Comparison of ENCODE assay signal across 10 cellular contexts in the genomic region with DNA sequence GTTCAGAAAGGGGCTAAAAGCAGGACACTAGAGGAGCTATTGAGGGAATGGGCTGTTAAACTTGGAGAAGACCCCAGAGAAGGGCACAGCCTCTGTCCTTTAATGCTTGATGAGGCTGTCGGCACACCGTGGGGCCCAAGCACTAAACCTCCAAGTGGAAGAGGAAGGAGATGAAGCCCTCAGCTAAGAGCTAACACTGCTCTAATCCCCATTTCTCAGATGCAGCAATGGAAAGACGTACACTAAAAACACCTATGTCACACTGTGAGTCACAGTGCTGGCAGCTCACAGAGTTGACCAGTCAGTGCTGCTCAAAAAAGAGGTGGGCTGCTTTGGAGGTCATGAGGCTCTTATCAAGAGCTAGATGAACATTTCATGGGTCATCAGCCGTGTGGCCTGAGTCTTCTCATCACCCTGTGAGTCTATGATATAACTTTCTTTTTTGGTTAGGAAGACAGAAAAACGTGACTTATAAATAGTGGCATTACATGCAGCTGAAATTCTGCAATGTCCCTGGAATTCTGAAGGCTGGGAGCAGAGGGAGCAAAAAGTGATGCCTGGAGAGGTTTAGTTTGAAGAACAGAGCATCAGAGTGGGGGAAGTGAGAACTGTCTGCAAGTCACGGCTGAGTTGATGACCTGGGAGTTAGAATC. TPM values are rescaled to one million over a fixed set of nuclear protein-coding genes. Genes with fewer than 3 reads are reported as not detected.
A peak's percentile ranks its signal among the peaks of the same experiment; 100 is the strongest.
DNase-seq lines count a peak whose midpoint lies in the region; ATAC-seq and TF ChIP-seq lines count a peak whose summit lies in the region.
"Had no signal": no experiment of that assay in that cellular context is flagged by ENCODE, and none has a peak within 500 bp of the region (broad histone marks: within the 10 kb centered on the region; RNA-seq: fewer than 3 reads in every experiment).

No MANE protein-coding gene starts in this region.

- peak; percentile 64 for DNase-seq in activated CD4-positive, alpha-beta T cell treated with anti-CD3 and anti-CD28 coated beads for 36 hours
- no peak for DNase-seq in activated CD4-positive, alpha-beta T cell treated with anti-CD3 and anti-CD28 coated beads for 1 hour
- peak; percentile 43 for DNase-seq in NCI-H2196 treated with DMSO at 0.1 percent for 48 hours (lab: John Stamatoyannopoulos, UW; ENCODE audit: unreplicated experiment)
- DNase-seq in breast epithelium (ENCODE audit: low spot score in 2 of 2): no peak
- peak; percentile 46 for DNase-seq in stimulated activated naive CD8-positive, alpha-beta T cell treated with anti-CD3 and anti-CD28 coated beads, Interleukin-15, Interleukin-2, amounts not matched to agents 100 U/mL and 50 U/mL, for 24 hours
- no peak for DNase-seq in vagina (ENCODE audit: extremely low spot score in 2 of 2)
- DNase-seq in NCI-H1092 treated with DMSO at 0.1 percent for 48 hours (lab: John Stamatoyannopoulos, UW): no peak
- DNase-seq in GM03348 (ENCODE audit: low spot score): no peak
- DNase-seq: left ventricle myocardium inferior had no signal

- TF ChIP-seq CTCF in breast epithelium (IDR thresholded peaks at IDR 0.05) (no peak), vagina (IDR thresholded peaks at IDR 0.05) (no peak)

- H3K36me3 Mint-ChIP-seq in activated CD4-positive, alpha-beta T cell treated with anti-CD3 and anti-CD28 coated beads for 36 hours (ENCODE audit: low read depth): peaks cover 68% of the 10 kb centered on the region

- H3K4me3 ChIP-seq in breast epithelium (no peak overlapping the region), vagina (no peak overlapping the region)
- H3K4me3 ChIP-seq: left ventricle myocardium inferior had no signal

- peak overlapping the region; percentile 86 for H3K27ac Mint-ChIP-seq in activated CD4-positive, alpha-beta T cell treated with anti-CD3 and anti-CD28 coated beads for 36 hours

- H3K27ac ChIP-seq in breast epithelium (peak overlapping the region; percentile 65 to 76), vagina (no peak overlapping the region)
- H3K27ac ChIP-seq: left ventricle myocardium inferior had no signal

- peak; percentile 89 for ATAC-seq in activated CD4-positive, alpha-beta T cell treated with anti-CD3 and anti-CD28 coated beads for 36 hours
- ATAC-seq in stimulated activated naive CD8-positive, alpha-beta T cell treated with anti-CD3 and anti-CD28 coated beads, Interleukin-15, Interleukin-2, amounts not matched to agents 100 U/mL and 50 U/mL, for 24 hours: peak; percentile 93

- CTCF ChIA-PET in activated CD4-positive, alpha-beta T cell treated with anti-CD3 and anti-CD28 coated beads for 36 hours (lab: Charles Lee): interaction anchor here (0.6 to 6.7 kb wide), 23 partner anchors 8 to 635 kb away, joined by 3 to 95 read pairs (median 4); a partner anchor contains a TSS

- H3K4me3 Mint-ChIP-seq in activated CD4-positive, alpha-beta T cell treated with anti-CD3 and anti-CD28 coated beads for 36 hours: peak overlapping the region; percentile 5

- POLR2A ChIA-PET in activated CD4-positive, alpha-beta T cell treated with anti-CD3 and anti-CD28 coated beads for 36 hours (lab: Charles Lee): interaction anchor here (0.6 to 1.2 kb wide), 10 partner anchors 8 to 406 kb away, joined by 3 to 8 read pairs (median 4); no protein-coding TSS in a partner anchor

- no peak for TF ChIP-seq POLR2A in breast epithelium (IDR thresholded peaks at IDR 0.05)
- TF ChIP-seq POLR2A in vagina (IDR thresholded peaks at IDR 0.05): no peak

- H3K27me3 Mint-ChIP-seq in activated CD4-positive, alpha-beta T cell treated with anti-CD3 and anti-CD28 coated beads for 36 hours: no peaks in the 10 kb centered on the region

- no peaks in the 10 kb centered on the region for H3K27me3 ChIP-seq in breast epithelium
- no peaks in the 10 kb centered on the region for H3K27me3 ChIP-seq in vagina

- H3K9me3 ChIP-seq in breast epithelium (no peaks in the 10 kb centered on the region), vagina (no peaks in the 10 kb centered on the region)
- H3K9me3 ChIP-seq: left ventricle myocardium inferior had no signal

- peaks cover 68% of the 10 kb centered on the region for H3K4me1 Mint-ChIP-seq in activated CD4-positive, alpha-beta T cell treated with anti-CD3 and anti-CD28 coated beads for 36 hours

- H3K9me3 Mint-ChIP-seq in activated CD4-positive, alpha-beta T cell treated with anti-CD3 and anti-CD28 coated beads for 36 hours (ENCODE audit: low read depth): no peaks in the 10 kb centered on the region

- intact Hi-C loops in activated CD4-positive, alpha-beta T cell treated with anti-CD3 and anti-CD28 coated beads for 36 hours (cut with DNase I, micrococcal nuclease): loop anchor here (1.0 to 10.0 kb wide), 5 partner anchors 20 to 514 kb away; no protein-coding TSS in a partner anchor
- intact Hi-C loops in breast epithelium (cut with DNase I; ENCODE audit: low total_unique reads) (no loop called here), vagina (cut with DNase I) (loop anchor here (5.0 kb wide), 1 partner anchor 172 kb away; no protein-coding TSS in a partner anchor)

- H3K36me3 ChIP-seq in breast epithelium (no peaks in the 10 kb centered on the region), vagina (no peaks in the 10 kb centered on the region)
- H3K36me3 ChIP-seq: left ventricle myocardium inferior had no signal

- peaks cover 4 to 19% of the 10 kb centered on the region in 2 donors for H3K4me1 ChIP-seq in breast epithelium
- H3K4me1 ChIP-seq in vagina: no peaks in the 10 kb centered on the region
- H3K4me1 ChIP-seq: left ventricle myocardium inferior had no signal

RNA-seq across cellular contexts. Expression of a gene that starts 21.5 kb away (rescaled TPM):
- total RNA-seq in activated CD4-positive, alpha-beta T cell treated with anti-CD3 and anti-CD28 coated beads for 36 hours: 10 to 100 TPM; 42.3 to 48.2 TPM
- total RNA-seq in breast epithelium (1 to 10 TPM; 2.6 to 9.8 (median 4.7) TPM), vagina (4.2 TPM)
- total RNA-seq: LHCN-M2 had no signal

Comparison
In these comparisons a context has a peak if more than half of its experiments do, and no peak if none do; other contexts are left out.
1. DNase-seq: peak in activated CD4-positive, alpha-beta T cell treated with anti-CD3 and anti-CD28 coated beads for 36 hours (single experiment), NCI-H2196 treated with DMSO at 0.1 percent for 48 hours (single experiment) and stimulated activated naive CD8-positive, alpha-beta T cell treated with anti-CD3 and anti-CD28 coated beads, Interleukin-15, Interleukin-2, amounts not matched to agents 100 U/mL and 50 U/mL, for 24 hours (single experiment); none in activated CD4-positive, alpha-beta T cell treated with anti-CD3 and anti-CD28 coated beads for 1 hour (single experiment), breast epithelium (0 of 2), vagina (0 of 2), NCI-H1092 treated with DMSO at 0.1 percent for 48 hours (single experiment) and GM03348 (single experiment).